In genomic region chr5:141508808-141509611, GRCh38 we compare ENCODE assay signal across 8 cellular contexts. TPM values are rescaled to one million over a fixed set of nuclear protein-coding genes. Genes with fewer than 3 reads are reported as not detected.
DNase-seq lines count a peak whose midpoint lies in the region; ATAC-seq and TF ChIP-seq lines count a peak whose summit lies in the region.

No MANE protein-coding gene starts in this region.

- CTCF ChIA-PET in CD8-positive, alpha-beta T cell (lab: Charles Lee): interaction anchor here (0.5 to 2.2 kb wide), 5 partner anchors 15 to 179 kb away, joined by 3 to 8 read pairs (median 4); partner anchors contain the start of gene PCDHGA1

- H3K9me3 ChIP-seq in CD8-positive, alpha-beta T cell (ENCODE audit: low read length): no peaks in the 10 kb centered on the region
- H3K9me3 ChIP-seq in gastroesophageal sphincter (no peaks in the 10 kb centered on the region), prostate gland (no peaks in the 10 kb centered on the region)

- no peak for TF ChIP-seq EP300 in gastroesophageal sphincter (IDR thresholded peaks at IDR 0.05)

- POLR2A ChIA-PET in CD8-positive, alpha-beta T cell (lab: Charles Lee): no interaction called here

- no peak for DNase-seq in CD8-positive, alpha-beta T cell
- peak; percentile 90 for DNase-seq in HS-5 (ENCODE audit: low read depth)
- peak; percentile 84 for DNase-seq in SW480 (ENCODE audit: low spot score)
- no peak for DNase-seq in prostate gland (ENCODE audit: low spot score)
- no peak for DNase-seq in activated CD4-positive, CD25-positive, alpha-beta regulatory T cell treated with anti-CD3 and anti-CD28 coated beads, Interleukin-2, amount 50 U/mL, for 72 hours
- DNase-seq in T-helper 2 cell: no peak
- DNase-seq in COR-L47 (lab: John Stamatoyannopoulos, UW): no peak

- H3K36me3 Mint-ChIP-seq in CD8-positive, alpha-beta T cell: peaks cover 7% of the 10 kb centered on the region

- no peak overlapping the region for H3K27ac Mint-ChIP-seq in CD8-positive, alpha-beta T cell

- H3K4me3 ChIP-seq in CD8-positive, alpha-beta T cell (ENCODE audit: low read depth, low read length): no peak overlapping the region
- H3K4me3 ChIP-seq in gastroesophageal sphincter (peak overlapping the region; percentile 3 to 48), prostate gland (no peak overlapping the region)

- peaks cover 14% of the 10 kb centered on the region for H3K4me1 ChIP-seq in CD8-positive, alpha-beta T cell (ENCODE audit: insufficient read depth, low read length)
- H3K4me1 ChIP-seq in gastroesophageal sphincter (peaks cover 7 to 70% (median 32%) of the 10 kb centered on the region in 3 donors), prostate gland (replicated peaks) (peaks cover 1% of the 10 kb centered on the region)

- no peaks in the 10 kb centered on the region for H3K27me3 Mint-ChIP-seq in CD8-positive, alpha-beta T cell (ENCODE audit: low read depth)

- no peak for ATAC-seq in CD8-positive, alpha-beta T cell
- peak; percentile 79 for ATAC-seq in gastroesophageal sphincter

- WGBS in gastroesophageal sphincter (ENCODE audit: low coverage in 1 of 2), 2 donors: 7 to 10% methylated on average over 10 to 11 of the region's 23 CpGs
- 29% methylated on average over 23 of the region's 23 CpGs for WGBS in prostate gland

- no peak overlapping the region for H3K27ac ChIP-seq in CD8-positive, alpha-beta T cell (ENCODE audit: low read depth, low read length)
- peak overlapping the region; percentile 77 to 97 (median 90) for H3K27ac ChIP-seq in gastroesophageal sphincter
- H3K27ac ChIP-seq in prostate gland: peak overlapping the region; percentile 56 to 63

- TF ChIP-seq POLR2A in gastroesophageal sphincter (IDR thresholded peaks at IDR 0.05) (peak; percentile 26 to 50), prostate gland (IDR thresholded peaks at IDR 0.05) (no peak)

- no peaks in the 10 kb centered on the region for H3K27me3 ChIP-seq in CD8-positive, alpha-beta T cell (ENCODE audit: insufficient read depth, low read length)
- H3K27me3 ChIP-seq in gastroesophageal sphincter (no peaks in the 10 kb centered on the region), prostate gland (replicated peaks; ENCODE audit: insufficient read depth) (no peaks in the 10 kb centered on the region)

- no peaks in the 10 kb centered on the region for H3K36me3 ChIP-seq in CD8-positive, alpha-beta T cell (ENCODE audit: insufficient read depth, low read length)
- H3K36me3 ChIP-seq in gastroesophageal sphincter (peaks cover 0 to 42% of the 10 kb centered on the region in 2 donors), prostate gland (no peaks in the 10 kb centered on the region)

- no peak for TF ChIP-seq CTCF in CD8-positive, alpha-beta T cell (IDR thresholded peaks at IDR 0.05)
- TF ChIP-seq CTCF in gastroesophageal sphincter (IDR thresholded peaks at IDR 0.05) (no peak), prostate gland (IDR thresholded peaks at IDR 0.05) (no peak)

- peak overlapping the region; percentile 29 for H3K4me3 Mint-ChIP-seq in CD8-positive, alpha-beta T cell

- no peaks in the 10 kb centered on the region for H3K9me3 Mint-ChIP-seq in CD8-positive, alpha-beta T cell

- peaks cover 24% of the 10 kb centered on the region for H3K4me1 Mint-ChIP-seq in CD8-positive, alpha-beta T cell (ENCODE audit: low read depth)

- intact Hi-C loops in CD8-positive, alpha-beta T cell (cut with DNase I, micrococcal nuclease): no loop called here
- intact Hi-C loops in prostate gland (cut with DNase I): no loop called here

RNA-seq across cellular contexts. Expression of gene PCDHGC5, which starts 20.1 kb away (rescaled TPM):
- not detected for total RNA-seq in CD8-positive, alpha-beta T cell
- total RNA-seq in gastroesophageal sphincter (1 to 10 TPM in 3 of 4 donors, under 1 TPM in 1; 0.07 to 5.1 (median 1.8) TPM), prostate gland (1 to 10 TPM in 1 of 2 donors, under 1 TPM in 1; 0.96 to 2.7 TPM)

RNA-seq across cellular contexts. Expression of gene PCDHGC4, which starts 24.2 kb away (rescaled TPM):
- not detected for total RNA-seq in CD8-positive, alpha-beta T cell
- 10 to 100 TPM in 1 of 4 donors, 1 to 10 TPM in 2, under 1 TPM in 1; 0.10 to 12.9 (median 2.4) TPM for total RNA-seq in gastroesophageal sphincter
- 1 to 10 TPM; 3.8 to 4.1 TPM for total RNA-seq in prostate gland

RNA-seq across cellular contexts. Expression of gene PCDHGC3, which starts 33.2 kb away (rescaled TPM):
- total RNA-seq in CD8-positive, alpha-beta T cell: not detected
- total RNA-seq in gastroesophageal sphincter: 10 to 100 TPM; 52.6 to 95.6 (median 63.2) TPM
- 10 to 100 TPM; 27.6 to 55.3 TPM for total RNA-seq in prostate gland

Comparison
In these comparisons a context has a peak if more than half of its experiments do, and no peak if none do; other contexts are left out.
1. DNase-seq: peak in HS-5 (single experiment) and SW480 (single experiment); none in CD8-positive, alpha-beta T cell (0 of 7), prostate gland (single experiment), activated CD4-positive, CD25-positive, alpha-beta regulatory T cell treated with anti-CD3 and anti-CD28 coated beads, Interleukin-2, amount 50 U/mL, for 72 hours (single experiment), T-helper 2 cell (0 of 5) and COR-L47 (single experiment).
2. H3K4me3 ChIP-seq: peak in gastroesophageal sphincter (2 of 2); none in CD8-positive, alpha-beta T cell (single experiment) and prostate gland (0 of 2).
3. RNA of gene PCDHGC3, which starts 33.2 kb away (total RNA-seq): 52.6 to 95.6 TPM in gastroesophageal sphincter and 27.6 to 55.3 TPM in prostate gland; not detected in CD8-positive, alpha-beta T cell; every median in the first group is over 10 times any median in the second.